ENCODE assay signal across 11 cellular contexts in genomic region chr4:86508436-86508835, GRCh38.
DNase-seq lines count a peak whose midpoint lies in the region; ATAC-seq and TF ChIP-seq lines count a peak whose summit lies in the region.
"Had no signal": no experiment of that assay in that cellular context is flagged by ENCODE, and none has a peak within 500 bp of the region (broad histone marks: within the 10 kb centered on the region; RNA-seq: fewer than 3 reads in every experiment).

No MANE protein-coding gene starts in this region.

- H3K36me3 Mint-ChIP-seq in stimulated activated effector memory CD8-positive, alpha-beta T cell treated with anti-CD3 and anti-CD28 coated beads, Interleukin-12 subunit alpha, Interleukin-12 subunit beta, amount 100 ng/mL, for 72 hours = no peaks in the 10 kb centered on the region

- H3K4me3 ChIP-seq in HEK293 (ENCODE audit: low read depth, low read length) (no peak overlapping the region), astrocyte of the cerebellum (ENCODE audit: low read depth, low read length) (peak overlapping the region; percentile 1), lower lobe of right lung (peak overlapping the region; percentile 15)

- H3K9me3 ChIP-seq in HEK293 (ENCODE audit: control insufficient read depth, insufficient read depth, low read depth, low read length) (no peaks in the 10 kb centered on the region), lower lobe of right lung (no peaks in the 10 kb centered on the region)
- H3K9me3 ChIP-seq: neutrophil had no signal

- no peaks in the 10 kb centered on the region for H3K4me1 Mint-ChIP-seq in stimulated activated effector memory CD8-positive, alpha-beta T cell treated with anti-CD3 and anti-CD28 coated beads, Interleukin-12 subunit alpha, Interleukin-12 subunit beta, amount 100 ng/mL, for 72 hours

- no peak for TF ChIP-seq CTCF in HEK293 (tag by site-specific recombination; IDR thresholded peaks at IDR 0.05)
- TF ChIP-seq CTCF in astrocyte of the cerebellum (IDR thresholded peaks at IDR 0.05; ENCODE audit: low read depth, low read length, missing control alignments) = no peak
- TF ChIP-seq CTCF in lower lobe of right lung (IDR thresholded peaks at IDR 0.05) = no peak

- DNase-seq in AG08396 (ENCODE audit: low spot score) (peak; percentile 26), astrocyte of the cerebellum (ENCODE audit: low read depth) (peak; percentile 60), lower lobe of right lung (no peak), OCI-M1 (lab: John Stamatoyannopoulos, UW) (no peak)
- DNase-seq in stimulated activated effector memory CD8-positive, alpha-beta T cell treated with anti-CD3 and anti-CD28 coated beads, Interleukin-12 subunit alpha, Interleukin-12 subunit beta, amount 100 ng/mL, for 72 hours (ENCODE audit: low spot score in 2 of 2) = no peak
- DNase-seq: NCI-H1436 treated with DMSO at 0.1 percent for 48 hours; stimulated activated naive CD4-positive, alpha-beta T cell had no signal

- CTCF ChIA-PET in HEK293 (lab: Yijun Ruan, JAX) = no interaction called here

- H3K27ac Mint-ChIP-seq in stimulated activated effector memory CD8-positive, alpha-beta T cell treated with anti-CD3 and anti-CD28 coated beads, Interleukin-12 subunit alpha, Interleukin-12 subunit beta, amount 100 ng/mL, for 72 hours = no peak overlapping the region

- no peaks in the 10 kb centered on the region for H3K9me3 Mint-ChIP-seq in stimulated activated effector memory CD8-positive, alpha-beta T cell treated with anti-CD3 and anti-CD28 coated beads, Interleukin-12 subunit alpha, Interleukin-12 subunit beta, amount 100 ng/mL, for 72 hours

- no peak overlapping the region for H3K4me3 Mint-ChIP-seq in stimulated activated effector memory CD8-positive, alpha-beta T cell treated with anti-CD3 and anti-CD28 coated beads, Interleukin-12 subunit alpha, Interleukin-12 subunit beta, amount 100 ng/mL, for 72 hours

- in situ Hi-C loops in astrocyte of the cerebellum (cut with HindIII; ENCODE audit: low sequenced_read_pairs) = loop anchor here (10.0 to 25.0 kb wide), 3 partner anchors 286 to 604 kb away; no protein-coding TSS in a partner anchor

- H3K36me3 ChIP-seq in HEK293 (ENCODE audit: control insufficient read depth in 2 of 2, insufficient read depth in 1 of 2, low read length in 2 of 2) = no peaks in the 10 kb centered on the region
- H3K36me3 ChIP-seq in lower lobe of right lung = no peaks in the 10 kb centered on the region
- H3K36me3 ChIP-seq: neutrophil had no signal

- intact Hi-C loops in lower lobe of right lung (cut with DNase I) = no loop called here

- POLR2A ChIA-PET in HEK293 (lab: Yijun Ruan, JAX) = no interaction called here

- 0 out of 2 replicates have a peak overlapping the region, but pooled peaks have one; percentile 16 for H3K27ac ChIP-seq in HEK293 (ENCODE audit: extremely low read depth, low read depth, low read length)
- peak overlapping the region; percentile 0 for H3K27ac ChIP-seq in lower lobe of right lung
- H3K27ac ChIP-seq: neutrophil had no signal

- ATAC-seq in lower lobe of right lung = peak in 1 of 2 donors; percentile 41
- no peak for ATAC-seq in GM21717 (IDR thresholded peaks at IDR 0.05; ENCODE audit: unreplicated experiment)
- ATAC-seq in stimulated activated effector memory CD8-positive, alpha-beta T cell treated with anti-CD3 and anti-CD28 coated beads, Interleukin-12 subunit alpha, Interleukin-12 subunit beta, amount 100 ng/mL, for 72 hours = no peak
- no peak for ATAC-seq in HG02642 (IDR thresholded peaks at IDR 0.05; ENCODE audit: poor library complexity, unreplicated experiment)

- H3K27me3 ChIP-seq in lower lobe of right lung (ENCODE audit: low read depth) = no peaks in the 10 kb centered on the region
- H3K27me3 ChIP-seq: neutrophil had no signal

- H3K4me1 ChIP-seq in HEK293 (ENCODE audit: control insufficient read depth, insufficient read depth, low read length) (peaks cover 14% of the 10 kb centered on the region), lower lobe of right lung (no peaks in the 10 kb centered on the region)

TF ChIP-seq in HEK293, 187 proteins besides CTCF, POLR2A, EP300 and RAD21:
- TF ChIP-seq ZBTB8A (tag by site-specific recombination; IDR thresholded peaks at IDR 0.05) (no peak), ZNF335 (tag by site-specific recombination; conservative IDR thresholded peaks at IDR 0.05) (0 out of 2 replicates have a peak, but pooled peaks have one; percentile 22)
TF ChIP-seq in HEK293: peak in this region for 1.

Comparison
In these comparisons a context has a peak if more than half of its experiments do, and no peak if none do; other contexts are left out.
1. DNase-seq: peak in AG08396 (single experiment) and astrocyte of the cerebellum (single experiment); none in lower lobe of right lung (single experiment), OCI-M1 (single experiment) and stimulated activated effector memory CD8-positive, alpha-beta T cell treated with anti-CD3 and anti-CD28 coated beads, Interleukin-12 subunit alpha, Interleukin-12 subunit beta, amount 100 ng/mL, for 72 hours (0 of 2).